31 cellular contexts compared by ENCODE assay signal in genomic region chr22:47355388-47355725, GRCh38.
"Had no signal": no experiment of that assay in that cellular context is flagged by ENCODE, and none has a peak within 500 bp of the region (broad histone marks: within the 10 kb centered on the region; RNA-seq: fewer than 3 reads in every experiment).

No MANE protein-coding gene starts in this region.

- H3K9me3 ChIP-seq: adrenal gland, body of pancreas, Peyer's patch had no signal

- H3K27me3 Mint-ChIP-seq: activated CD4-positive, alpha-beta T cell treated with anti-CD3 and anti-CD28 coated beads, Interleukin-2, amount 10 ng/mL, durations not matched to agents 24 days and 14 days had no signal

- H3K9me3 Mint-ChIP-seq: activated CD4-positive, alpha-beta T cell treated with anti-CD3 and anti-CD28 coated beads, Interleukin-2, amount 10 ng/mL, durations not matched to agents 24 days and 14 days; activated CD8-positive, alpha-beta T cell treated with anti-CD3 and anti-CD28 coated beads for 36 hours; activated naive CD4-positive, alpha-beta T cell treated with anti-CD3 and anti-CD28 coated beads for 36 hours; activated naive CD4-positive, alpha-beta T cell treated with anti-CD3 and anti-CD28 coated beads, Interleukin-2, amount 50 U/mL, for 72 hours; activated T-helper 17 cell treated with anti-CD3 and anti-CD28 coated beads, Interleukin-2, amount 50 U/mL, for 72 hours had no signal

- H3K4me3 ChIP-seq: adrenal gland, body of pancreas, breast epithelium, Peyer's patch had no signal

- H3K27ac ChIP-seq: adrenal gland, body of pancreas, breast epithelium, Peyer's patch had no signal

- H3K27me3 ChIP-seq: body of pancreas, Peyer's patch had no signal

- H3K36me3 Mint-ChIP-seq: activated naive CD4-positive, alpha-beta T cell treated with anti-CD3 and anti-CD28 coated beads, Interleukin-2, amount 50 U/mL, for 72 hours had no signal

- H3K27ac Mint-ChIP-seq: activated CD4-positive, alpha-beta T cell treated with anti-CD3 and anti-CD28 coated beads, Interleukin-2, amount 10 ng/mL, durations not matched to agents 24 days and 14 days; activated CD8-positive, alpha-beta T cell treated with anti-CD3 and anti-CD28 coated beads for 36 hours; activated naive CD4-positive, alpha-beta T cell treated with anti-CD3 and anti-CD28 coated beads for 36 hours; activated naive CD4-positive, alpha-beta T cell treated with anti-CD3 and anti-CD28 coated beads, Interleukin-2, amount 50 U/mL, for 72 hours; activated T-cell treated with anti-CD3 and anti-CD28 coated beads, Interleukin-2, amount 50 U/mL, for 72 hours; activated T-helper 17 cell treated with anti-CD3 and anti-CD28 coated beads, Interleukin-2, amount 50 U/mL, for 72 hours had no signal

- H3K4me1 ChIP-seq: adrenal gland, body of pancreas, breast epithelium, Peyer's patch had no signal

- H3K4me3 Mint-ChIP-seq: activated CD4-positive, alpha-beta T cell treated with anti-CD3 and anti-CD28 coated beads, Interleukin-2, amount 10 ng/mL, durations not matched to agents 24 days and 14 days; activated CD8-positive, alpha-beta T cell treated with anti-CD3 and anti-CD28 coated beads for 36 hours; activated naive CD4-positive, alpha-beta T cell treated with anti-CD3 and anti-CD28 coated beads for 36 hours; activated T-cell treated with anti-CD3 and anti-CD28 coated beads, Interleukin-2, amount 50 U/mL, for 72 hours; activated T-helper 17 cell treated with anti-CD3 and anti-CD28 coated beads, Interleukin-2, amount 50 U/mL, for 72 hours had no signal

- H3K4me1 Mint-ChIP-seq: activated CD4-positive, alpha-beta T cell treated with anti-CD3 and anti-CD28 coated beads, Interleukin-2, amount 10 ng/mL, durations not matched to agents 24 days and 14 days; activated T-helper 17 cell treated with anti-CD3 and anti-CD28 coated beads, Interleukin-2, amount 50 U/mL, for 72 hours had no signal

- DNase-seq: activated CD4-positive, alpha-beta T cell treated with anti-CD3 and anti-CD28 coated beads, Interleukin-2, amount 10 ng/mL, durations not matched to agents 24 days and 14 days; activated CD4-positive, alpha-beta T cell treated with anti-CD3 and anti-CD28 coated beads, Interleukin-2, amount 50 U/mL, for 4 hours; activated CD8-positive, alpha-beta T cell treated with anti-CD3 and anti-CD28 coated beads for 36 hours; activated gamma-delta T cell treated with Interleukin-2 at 50 U/mL for 16 hours; activated naive CD4-positive, alpha-beta T cell treated with anti-CD3 and anti-CD28 coated beads for 36 hours; activated T-cell treated with anti-CD3 and anti-CD28 coated beads, Interleukin-2, amount 50 U/mL, for 1 hour; activated T-cell treated with anti-CD3 and anti-CD28 coated beads, Interleukin-2, amount 50 U/mL, for 72 hours; body of pancreas; KG1; MM.1S; NCI-H1092; NCI-H1436 treated with DMSO at 0.1 percent for 48 hours; NCI-H2029 treated with DMSO at 0.1 percent for 48 hours; NCI-H2107; NCI-H510A; NCI-H526; NCI-H748 treated with DMSO at 0.1 percent for 48 hours; NK-92 treated with Interleukin-12 subunit alpha and Interleukin-12 subunit beta, amount 100 ng/mL, for 24 hours; PC-3; RPMI8226; SIG-M5; SW 1271; T-helper 1 cell; T-helper 2 cell; T-helper 9 cell had no signal

- ATAC-seq: activated CD8-positive, alpha-beta T cell treated with anti-CD3 and anti-CD28 coated beads for 36 hours; activated naive CD4-positive, alpha-beta T cell treated with anti-CD3 and anti-CD28 coated beads, Interleukin-2, amount 50 U/mL, for 72 hours; activated T-cell treated with anti-CD3 and anti-CD28 coated beads, Interleukin-2, amount 50 U/mL, for 72 hours; activated T-helper 17 cell treated with anti-CD3 and anti-CD28 coated beads, Interleukin-2, amount 50 U/mL, for 72 hours; body of pancreas; PC-3; SK-N-SH treated with all-trans-retinoic acid at 6 μM for 48 hours had no signal

- H3K36me3 ChIP-seq: adrenal gland, breast epithelium, Peyer's patch had no signal
